Comparison of ENCODE assay signal across 11 cellular contexts in the genomic region with DNA sequence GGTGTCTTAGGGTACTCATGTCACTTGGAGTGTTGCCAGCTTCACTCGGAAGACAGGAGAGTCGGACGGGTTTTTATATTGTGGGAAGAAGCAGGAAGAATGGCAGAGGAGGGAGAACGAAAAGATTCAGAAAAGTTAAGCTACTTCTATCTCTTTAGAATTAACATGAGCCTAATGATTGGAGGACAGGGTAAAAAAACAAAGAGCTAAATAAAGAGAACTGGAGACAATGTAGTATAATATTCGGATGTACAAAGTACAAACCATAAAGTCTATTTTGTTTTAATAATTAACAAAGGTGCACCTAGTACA. TPM values are rescaled to one million over a fixed set of nuclear protein-coding genes. Genes with fewer than 3 reads are reported as not detected.
DNase-seq lines count a peak whose midpoint lies in the region; ATAC-seq and TF ChIP-seq lines count a peak whose summit lies in the region.
"Had no signal": no experiment of that assay in that cellular context is flagged by ENCODE, and none has a peak within 500 bp of the region (broad histone marks: within the 10 kb centered on the region; RNA-seq: fewer than 3 reads in every experiment).

No MANE protein-coding gene starts in this region.

- CTCF ChIA-PET in activated CD8-positive, alpha-beta T cell treated with anti-CD3 and anti-CD28 coated beads, Interleukin-2, amount 10 ng/mL, durations not matched to agents 7 days and 5 days (lab: Charles Lee): interaction anchor here (1.0 to 1.4 kb wide), 3 partner anchors 12 to 733 kb away, joined by 3 to 4 read pairs (median 3); no protein-coding TSS in a partner anchor

- H3K27me3 ChIP-seq in subcutaneous abdominal adipose tissue (ENCODE audit: control insufficient read depth in 5 of 5, insufficient read depth in 4 of 5, low read length in 5 of 5): no peaks in the 10 kb centered on the region
- H3K27me3 ChIP-seq: brain microvascular endothelial cell had no signal

- peak overlapping the region; percentile 8 for H3K27ac Mint-ChIP-seq in dendritic cell treated with granulocyte-macrophage colony-stimulating factor and Interleukin-4, amounts not matched to agents 40 ng/mL and 50 ng/mL, for 4 days
- no peak overlapping the region for H3K27ac Mint-ChIP-seq in activated CD8-positive, alpha-beta T cell treated with anti-CD3 and anti-CD28 coated beads, Interleukin-2, amount 10 ng/mL, durations not matched to agents 7 days and 5 days

- H3K27me3 Mint-ChIP-seq in dendritic cell treated with granulocyte-macrophage colony-stimulating factor and Interleukin-4, amounts not matched to agents 40 ng/mL and 50 ng/mL, for 4 days: no peaks in the 10 kb centered on the region
- peaks cover 19% of the 10 kb centered on the region for H3K27me3 Mint-ChIP-seq in activated CD8-positive, alpha-beta T cell treated with anti-CD3 and anti-CD28 coated beads, Interleukin-2, amount 10 ng/mL, durations not matched to agents 7 days and 5 days (ENCODE audit: low read depth)

- H3K36me3 Mint-ChIP-seq in dendritic cell treated with granulocyte-macrophage colony-stimulating factor and Interleukin-4, amounts not matched to agents 40 ng/mL and 50 ng/mL, for 4 days (ENCODE audit: low read depth): no peaks in the 10 kb centered on the region
- no peaks in the 10 kb centered on the region for H3K36me3 Mint-ChIP-seq in activated CD8-positive, alpha-beta T cell treated with anti-CD3 and anti-CD28 coated beads, Interleukin-2, amount 10 ng/mL, durations not matched to agents 7 days and 5 days (ENCODE audit: low read depth)

- H3K4me1 Mint-ChIP-seq in dendritic cell treated with granulocyte-macrophage colony-stimulating factor and Interleukin-4, amounts not matched to agents 40 ng/mL and 50 ng/mL, for 4 days (ENCODE audit: low read depth): peaks cover 12% of the 10 kb centered on the region
- peaks cover 4% of the 10 kb centered on the region for H3K4me1 Mint-ChIP-seq in activated CD8-positive, alpha-beta T cell treated with anti-CD3 and anti-CD28 coated beads, Interleukin-2, amount 10 ng/mL, durations not matched to agents 7 days and 5 days (ENCODE audit: low read depth)

- H3K4me3 Mint-ChIP-seq in dendritic cell treated with granulocyte-macrophage colony-stimulating factor and Interleukin-4, amounts not matched to agents 40 ng/mL and 50 ng/mL, for 4 days: no peak overlapping the region
- H3K4me3 Mint-ChIP-seq in activated CD8-positive, alpha-beta T cell treated with anti-CD3 and anti-CD28 coated beads, Interleukin-2, amount 10 ng/mL, durations not matched to agents 7 days and 5 days: no peak overlapping the region

- H3K4me3 ChIP-seq in mucosa of descending colon (no peak overlapping the region), subcutaneous abdominal adipose tissue (ENCODE audit: low read depth in 1 of 5, low read length in 5 of 5) (no peak overlapping the region)

- POLR2A ChIA-PET in activated CD8-positive, alpha-beta T cell treated with anti-CD3 and anti-CD28 coated beads, Interleukin-2, amount 10 ng/mL, durations not matched to agents 7 days and 5 days (lab: Charles Lee): interaction anchor here (1.0 kb wide), 1 partner anchor 500 kb away, joined by 3 read pairs; no protein-coding TSS in a partner anchor

- peak overlapping the region in 1 of 5 donors; percentile 20 for H3K9ac ChIP-seq in subcutaneous abdominal adipose tissue (ENCODE audit: low read length in 5 of 5)

- ATAC-seq in mucosa of descending colon: peak; percentile 77
- no peak for ATAC-seq in activated CD8-positive, alpha-beta T cell treated with anti-CD3 and anti-CD28 coated beads, Interleukin-2, amount 10 ng/mL, durations not matched to agents 7 days and 5 days

- DNase-seq in HT-29 (ENCODE audit: low spot score) (peak; percentile 65), mucosa of descending colon (peak in 1 of 3 donors; percentile 30), dermis blood vessel endothelial cell (no peak), NCI-H345 treated with DMSO at 0.1 percent for 48 hours (lab: John Stamatoyannopoulos, UW; ENCODE audit: unreplicated experiment) (no peak)
- DNase-seq in stimulated activated CD4-positive, alpha-beta T cell treated with anti-CD3 and anti-CD28 coated beads, Interleukin-2, amount 100 ng/mL, for 24 hours: no peak
- no peak for DNase-seq in activated CD8-positive, alpha-beta T cell treated with anti-CD3 and anti-CD28 coated beads, Interleukin-2, amount 10 ng/mL, durations not matched to agents 7 days and 5 days
- DNase-seq: activated gamma-delta T cell treated with Interleukin-2 at 50 U/mL for 16 hours, NCI-H748 treated with DMSO at 0.1 percent for 48 hours had no signal

- H3K36me3 ChIP-seq in mucosa of descending colon (ENCODE audit: low read depth): no peaks in the 10 kb centered on the region
- no peaks in the 10 kb centered on the region for H3K36me3 ChIP-seq in subcutaneous abdominal adipose tissue (ENCODE audit: control insufficient read depth in 5 of 5, insufficient read depth in 5 of 5, low read length in 5 of 5)
- H3K36me3 ChIP-seq: brain microvascular endothelial cell had no signal

- H3K4me1 ChIP-seq in mucosa of descending colon (ENCODE audit: low read depth) (peaks cover 25% of the 10 kb centered on the region), subcutaneous abdominal adipose tissue (ENCODE audit: control insufficient read depth in 5 of 5, insufficient read depth in 5 of 5, low read length in 5 of 5) (peaks cover 4 to 36% (median 26%) of the 10 kb centered on the region in 5 donors)

- H3K27ac ChIP-seq in subcutaneous abdominal adipose tissue (ENCODE audit: low read depth, low read length): peak overlapping the region; percentile 89

- no peaks in the 10 kb centered on the region for H3K9me3 Mint-ChIP-seq in dendritic cell treated with granulocyte-macrophage colony-stimulating factor and Interleukin-4, amounts not matched to agents 40 ng/mL and 50 ng/mL, for 4 days
- H3K9me3 Mint-ChIP-seq in activated CD8-positive, alpha-beta T cell treated with anti-CD3 and anti-CD28 coated beads, Interleukin-2, amount 10 ng/mL, durations not matched to agents 7 days and 5 days (ENCODE audit: insufficient read depth): no peaks in the 10 kb centered on the region

- TF ChIP-seq CTCF in mucosa of descending colon (IDR thresholded peaks at IDR 0.05): no peak

- intact Hi-C loops in dendritic cell treated with granulocyte-macrophage colony-stimulating factor and Interleukin-4, amounts not matched to agents 40 ng/mL and 50 ng/mL, for 4 days (cut with micrococcal nuclease): loop anchor here (10.0 kb wide), 1 partner anchor 496 kb away; the partner anchor contains the start of gene FOXN3
- intact Hi-C loops in mucosa of descending colon (cut with DNase I, micrococcal nuclease): loop anchor here (5.0 to 10.0 kb wide), 3 partner anchors 733 to 876 kb away; no protein-coding TSS in a partner anchor

- no peaks in the 10 kb centered on the region for H3K9me3 ChIP-seq in mucosa of descending colon
- H3K9me3 ChIP-seq in subcutaneous abdominal adipose tissue (ENCODE audit: control insufficient read depth in 5 of 5, low read length in 5 of 5): no peaks in the 10 kb centered on the region

RNA-seq across cellular contexts. Expression of gene EFCAB11, which starts 43.9 kb away (rescaled TPM):
- total RNA-seq in HT-29 (2014; rRNA removed; shearing (Covaris generic)): 1.9 and 2.8 TPM in 2 replicates
- total RNA-seq in mucosa of descending colon: 10 to 100 TPM in 1 of 3 donors, 1 to 10 TPM in 2; 6.0 to 10.2 (median 6.3) TPM
- total RNA-seq in dermis blood vessel endothelial cell: 6.1 and 6.2 TPM in 2 replicates
- 10 to 100 TPM in 1 of 2 experiments, 1 to 10 TPM in 1; 9.8 to 11.9 TPM for total RNA-seq in activated CD8-positive, alpha-beta T cell treated with anti-CD3 and anti-CD28 coated beads, Interleukin-2, amount 10 ng/mL, durations not matched to agents 7 days and 5 days

RNA-seq across cellular contexts. Expression of gene TDP1, which starts 45.1 kb away (rescaled TPM):
- 10.3 and 12.1 TPM in 2 replicates for total RNA-seq in HT-29 (2014; rRNA removed; shearing (Covaris generic))
- total RNA-seq in mucosa of descending colon (10 to 100 TPM; 12.6 to 19.0 (median 14.2) TPM), dermis blood vessel endothelial cell (21.3 and 30.4 TPM in 2 replicates)
- 10 to 100 TPM; 82.0 to 89.7 TPM for total RNA-seq in activated CD8-positive, alpha-beta T cell treated with anti-CD3 and anti-CD28 coated beads, Interleukin-2, amount 10 ng/mL, durations not matched to agents 7 days and 5 days
